In the genomic region with DNA sequence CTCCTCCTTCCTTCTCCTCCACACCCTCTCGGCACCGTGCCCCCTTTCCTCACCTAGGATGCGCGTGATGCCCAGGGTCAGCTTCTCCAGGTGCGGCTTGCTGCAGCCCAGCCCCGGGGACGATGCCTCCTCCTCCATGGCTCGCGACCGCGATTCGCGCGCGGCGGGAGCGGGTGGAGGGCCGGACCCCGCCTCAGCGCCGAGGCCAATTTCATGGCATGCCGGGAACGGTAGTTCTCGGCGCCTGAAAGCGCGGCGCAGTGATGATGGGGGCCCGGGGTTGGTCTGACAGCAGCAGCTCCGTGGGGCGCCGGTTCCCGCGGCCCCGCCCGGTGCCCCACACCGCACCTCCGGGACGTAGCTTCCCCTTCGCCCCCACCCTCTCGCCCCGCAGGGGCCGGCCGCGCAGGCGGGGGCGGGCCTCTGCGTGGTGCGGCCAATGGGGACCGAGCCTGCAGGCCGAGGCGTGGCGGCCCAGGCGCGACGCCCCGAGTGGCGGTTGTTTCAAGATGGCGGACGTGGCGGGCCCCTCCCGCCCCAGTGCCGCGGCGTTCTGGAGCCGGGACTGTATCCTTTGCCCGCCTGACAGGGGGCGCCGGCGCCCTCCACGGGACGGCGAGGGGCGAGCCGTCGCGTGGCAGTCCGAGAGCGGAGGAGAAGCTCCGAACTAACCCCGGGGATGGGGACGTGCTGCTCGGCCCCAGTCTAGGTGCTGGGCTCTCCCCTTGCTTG, we compare ENCODE assay signal across 8 cellular contexts. TPM values are rescaled to one million over a fixed set of nuclear protein-coding genes. Genes with fewer than 3 reads are reported as not detected.
DNase-seq lines count a peak whose midpoint lies in the region; ATAC-seq and TF ChIP-seq lines count a peak whose summit lies in the region.

KIAA1328 (plus strand) TSS at position 498 of the 732 bp plus-strand sequence; CDS start at position 510, 12 bp downstream.
A gene with protein sequence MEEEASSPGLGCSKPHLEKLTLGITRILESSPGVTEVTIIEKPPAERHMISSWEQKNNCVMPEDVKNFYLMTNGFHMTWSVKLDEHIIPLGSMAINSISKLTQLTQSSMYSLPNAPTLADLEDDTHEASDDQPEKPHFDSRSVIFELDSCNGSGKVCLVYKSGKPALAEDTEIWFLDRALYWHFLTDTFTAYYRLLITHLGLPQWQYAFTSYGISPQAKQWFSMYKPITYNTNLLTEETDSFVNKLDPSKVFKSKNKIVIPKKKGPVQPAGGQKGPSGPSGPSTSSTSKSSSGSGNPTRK (minus strand): TSS at position 373 of the 732 bp plus-strand sequence. CDS start 235 bp downstream, at position 138.

- peak; percentile 97 for DNase-seq in GM03348 (ENCODE audit: low spot score)
- peak; percentile 83 to 88 for DNase-seq in HAP-1 (ENCODE audit: low spot score in 2 of 2)
- peak; percentile 88 for DNase-seq in MG63
- peak; percentile 81 for DNase-seq in SIG-M5 (lab: John Stamatoyannopoulos, UW)
- DNase-seq in activated gamma-delta T cell treated with anti-CD3 and anti-CD28 coated beads, Interleukin-2, amount 50 U/mL, for 16 hours (ENCODE audit: low read depth): peak; percentile 78
- peak; percentile 61 to 79 for DNase-seq in foreskin keratinocyte
- DNase-seq in substantia nigra (lab: John Stamatoyannopoulos, UW): peak; percentile 41 to 94 (median 82)

- TF ChIP-seq CTCF in foreskin keratinocyte (conservative IDR thresholded peaks at IDR 0.05) (peak; percentile 71), neutrophil (IDR thresholded peaks at IDR 0.05) (peak; percentile 39)

- H3K4me1 ChIP-seq in HAP-1: peaks cover 16% of the 10 kb centered on the region
- peaks cover 12% of the 10 kb centered on the region for H3K4me1 ChIP-seq in foreskin keratinocyte
- H3K4me1 ChIP-seq in neutrophil (ENCODE audit: control insufficient read depth in 1 of 2, insufficient read depth in 1 of 2, low read depth in 1 of 2, low read length in 1 of 2): peaks cover 17 to 18% of the 10 kb centered on the region in 2 experiments

- peak; percentile 90 for ATAC-seq in foreskin keratinocyte

- H3K4me3 ChIP-seq in HAP-1 (peak within 1 kb of the TSS; percentile 91), MG63 (peak within 1 kb of the TSS; percentile 97), neutrophil (ENCODE audit: low read depth in 1 of 2, low read length in 1 of 2) (peak within 1 kb of the TSS; percentile 94)

- peaks cover 2% of the 10 kb centered on the region; the same call in 1 of the 2 replicates for H3K36me3 ChIP-seq in HAP-1 (replicated peaks)
- H3K36me3 ChIP-seq in MG63: peaks cover 2% of the 10 kb centered on the region
- no peaks in the 10 kb centered on the region for H3K36me3 ChIP-seq in neutrophil

- in situ Hi-C loops in HAP-1 (cut with MboI; ENCODE audit: low sequenced_read_pairs): no loop called here

- H3K9me3 ChIP-seq in HAP-1 (no peaks in the 10 kb centered on the region), MG63 (no peaks in the 10 kb centered on the region), neutrophil (no peaks in the 10 kb centered on the region)

- H3K27ac ChIP-seq in foreskin keratinocyte: peak within 1 kb of the TSS; percentile 55
- H3K27ac ChIP-seq in neutrophil: peak within 1 kb of the TSS; percentile 73
- peak within 1 kb of the TSS; percentile 76 for H3K27ac ChIP-seq in substantia nigra (ENCODE audit: low read depth, low read length, poor library complexity, severe bottlenecking)

- H3K27me3 ChIP-seq in HAP-1 (ENCODE audit: low read depth) (no peaks in the 10 kb centered on the region), MG63 (no peaks in the 10 kb centered on the region), foreskin keratinocyte (no peaks in the 10 kb centered on the region), neutrophil (no peaks in the 10 kb centered on the region)

RNA-seq across cellular contexts. Expression of gene KIAA1328, which starts in this region (rescaled TPM):
- total RNA-seq in MG63 (2014; rRNA removed; shearing (Covaris generic); ENCODE audit: low replicate concordance): 1.8 and 2.4 TPM in 2 replicates
- 4.7 and 4.9 TPM in 2 replicates for total RNA-seq in foreskin keratinocyte
- polyA plus RNA-seq in foreskin keratinocyte: 1.9 and 2.1 TPM in 2 replicates

RNA-seq across cellular contexts. Expression of the second gene that starts in this region (rescaled TPM):
- 127 and 137 TPM in 2 replicates for total RNA-seq in MG63 (2014; rRNA removed; shearing (Covaris generic); ENCODE audit: low replicate concordance)
- 113 and 118 TPM in 2 replicates for total RNA-seq in foreskin keratinocyte
- polyA plus RNA-seq in foreskin keratinocyte: 124 and 143 TPM in 2 replicates

Comparison
In these comparisons a context has a peak if more than half of its experiments do, and no peak if none do; other contexts are left out.
1. Peak in every context shown above with its lines: DNase-seq, ATAC-seq, H3K4me3 ChIP-seq and H3K27ac ChIP-seq.